8 cellular contexts compared by ENCODE assay signal in the genomic region with DNA sequence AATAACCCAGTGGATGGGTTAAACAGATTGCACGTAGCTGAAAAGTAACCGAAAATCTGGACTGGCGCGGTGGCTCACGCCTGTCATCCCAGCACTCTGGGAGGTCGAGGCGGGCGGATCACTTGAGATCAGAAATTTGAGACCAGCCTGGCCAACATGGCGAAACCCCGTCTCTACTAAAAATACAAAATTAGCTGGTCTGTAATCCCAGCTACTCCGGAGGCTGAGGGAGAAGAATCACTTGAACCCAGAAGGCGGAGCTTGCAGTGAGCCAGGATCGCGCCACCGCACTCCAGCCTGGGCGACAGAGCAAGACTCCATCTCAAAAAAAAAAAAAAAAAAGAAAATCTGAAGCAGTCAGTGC. TPM values are rescaled to one million over a fixed set of nuclear protein-coding genes. Genes with fewer than 3 reads are reported as not detected.
DNase-seq lines count a peak whose midpoint lies in the region; ATAC-seq and TF ChIP-seq lines count a peak whose summit lies in the region.
"Not testable (repeated sequence)": the region's sequence is repeated elsewhere in the genome, so short reads cannot be mapped to it uniquely, and the experiment has no call there.

No MANE protein-coding gene starts in this region.

- not testable (repeated sequence) for H3K4ac ChIP-seq in H9 (ENCODE audit: low read depth, low read length)

- not testable (repeated sequence) for H3K79me1 ChIP-seq in H9 (ENCODE audit: insufficient read depth, low read depth, low read length, poor library complexity, severe bottlenecking)

- H3K36me3 ChIP-seq in BLaER1 treated with 17β-estradiol and CSF1 and Interleukin-3, amounts not matched to agents 10 nM and 100 nM, result peaks cover 30 to 58% (median 44%) of the 10 kb centered on the region in 11 experiments
- peaks cover 36% of the 10 kb centered on the region for H3K36me3 ChIP-seq in WERI-Rb-1
- H3K36me3 ChIP-seq in breast epithelium, result not testable (repeated sequence)
- H3K36me3 ChIP-seq in heart right ventricle, result peaks cover 0 to 30% (median 2%) of the 10 kb centered on the region in 9 donors
- H3K36me3 ChIP-seq in naive thymus-derived CD4-positive, alpha-beta T cell (ENCODE audit: control insufficient read depth in 2 of 3, insufficient read depth in 3 of 3, low read length in 3 of 3), result peaks cover 0 to 28% (median 0%) of the 10 kb centered on the region in 3 experiments

- H2BK15ac ChIP-seq in H9 (ENCODE audit: low read depth, low read length), result not testable (repeated sequence)

- not testable (repeated sequence) for H2BK20ac ChIP-seq in H9 (ENCODE audit: low read depth, low read length, poor library complexity, severe bottlenecking)

- not testable (repeated sequence) for H3K27me3 ChIP-seq in BLaER1 treated with 17β-estradiol and CSF1 and Interleukin-3, amounts not matched to agents 10 nM and 100 nM; H9 (ENCODE audit: insufficient read depth, low read length); WERI-Rb-1 (ENCODE audit: insufficient read depth, low read depth, severe bottlenecking); breast epithelium; heart right ventricle; naive thymus-derived CD4-positive, alpha-beta T cell (ENCODE audit: control insufficient read depth in 2 of 2, insufficient read depth in 2 of 2, low read length in 2 of 2)

- not testable (repeated sequence) for TF ChIP-seq CTCF in H9 (conservative IDR thresholded peaks at IDR 0.05); WERI-Rb-1 (IDR thresholded peaks at IDR 0.05; ENCODE audit: low read depth, low read length); breast epithelium (IDR thresholded peaks at IDR 0.05); heart right ventricle (IDR thresholded peaks at IDR 0.05)

- H3K79me2 ChIP-seq in H9 (ENCODE audit: insufficient read depth, low read length), result not testable (repeated sequence)

- H4K5ac ChIP-seq in H9 (ENCODE audit: insufficient read length, low read depth, low read length), result not testable (repeated sequence)

- H3K4me3 Mint-ChIP-seq in H9, result peak overlapping the region; percentile 93 to 98
- H3K4me3 Mint-ChIP-seq in naive thymus-derived CD4-positive, alpha-beta T cell, result peak overlapping the region; percentile 95 to 100 (median 98)

- no CpG with 5 or more reads among the region's 16 CpGs for WGBS in H9 (ENCODE audit: extremely low coverage, insufficient read length, low lambda C conversion rate)
- WGBS in heart right ventricle, 2 donors, result 0 to 1% methylated on average over 16 of the region's 16 CpGs

- intact Hi-C loops in breast epithelium (cut with DNase I; ENCODE audit: low total_unique reads), result not testable (repeated sequence)
- intact Hi-C loops in heart right ventricle (cut with DNase I), result loop anchor here in 5 of 10 donors (5.0 to 10.0 kb wide), 5 partner anchors 62 to 211 kb away; a partner anchor contains a TSS
- intact Hi-C loops in naive thymus-derived CD4-positive, alpha-beta T cell (cut with micrococcal nuclease), result loop anchor here (1.0 to 10.0 kb wide), 7 partner anchors 27 to 363 kb away; a partner anchor contains a TSS

- CTCF ChIA-PET in naive thymus-derived CD4-positive, alpha-beta T cell (lab: Charles Lee), result interaction anchor here (0.6 to 2.9 kb wide), 9 partner anchors 27 to 1080 kb away, joined by 3 to 11 read pairs (median 3); a partner anchor contains a TSS

- peaks cover 19 to 26% of the 10 kb centered on the region in 2 experiments for H3K4me1 Mint-ChIP-seq in H9
- peaks cover 0 to 43% (median 29%) of the 10 kb centered on the region in 7 donors for H3K4me1 Mint-ChIP-seq in naive thymus-derived CD4-positive, alpha-beta T cell

- H3K36me3 Mint-ChIP-seq in H9 (ENCODE audit: insufficient read depth in 1 of 3, low read depth in 3 of 3), result peaks cover 13 to 31% (median 24%) of the 10 kb centered on the region in 3 experiments
- H3K36me3 Mint-ChIP-seq in naive thymus-derived CD4-positive, alpha-beta T cell, result not testable (repeated sequence)

- POLR2A ChIA-PET in naive thymus-derived CD4-positive, alpha-beta T cell (lab: Charles Lee), result interaction anchor here (0.8 to 3.2 kb wide), 17 partner anchors 13 to 827 kb away, joined by 3 to 27 read pairs (median 7); a partner anchor contains a TSS

- not testable (repeated sequence) for H4K8ac ChIP-seq in H9 (replicated peaks; ENCODE audit: insufficient read length, low read depth, low read length)

- H3K9me3 Mint-ChIP-seq in H9; naive thymus-derived CD4-positive, alpha-beta T cell: not testable (repeated sequence)

- not testable (repeated sequence) for DNase-seq in H9; breast epithelium (ENCODE audit: low spot score in 2 of 2)
- DNase-seq in NCI-H1092 (lab: John Stamatoyannopoulos, UW) (peak; percentile 27), WERI-Rb-1 (peak; percentile 52), heart right ventricle (peak; percentile 17 to 37)
- peak in 2 of 9 donors; percentile 15 to 47 for DNase-seq in naive thymus-derived CD4-positive, alpha-beta T cell
- DNase-seq in stimulated activated naive CD4-positive, alpha-beta T cell treated with Interleukin-2 at 50 U/mL for 16 hours (lab: John Stamatoyannopoulos, UW), result peak; percentile 27

- H3K23ac ChIP-seq in H9 (ENCODE audit: insufficient read length, low read depth, low read length), result not testable (repeated sequence)

- not testable (repeated sequence) for TF ChIP-seq POLR2A in breast epithelium (IDR thresholded peaks at IDR 0.05)

- H3K23me2 ChIP-seq in H9 (ENCODE audit: insufficient read length, low read depth, low read length, poor library complexity, severe bottlenecking), result not testable (repeated sequence)

- not testable (repeated sequence) for H3K56ac ChIP-seq in H9 (ENCODE audit: insufficient read length, low read depth, low read length)

- H3K27me3 Mint-ChIP-seq in H9 (ENCODE audit: low read depth); naive thymus-derived CD4-positive, alpha-beta T cell: not testable (repeated sequence)

- peaks cover 37 to 44% (median 41%) of the 10 kb centered on the region in 10 experiments for H3K4me1 ChIP-seq in BLaER1 treated with 17β-estradiol and CSF1 and Interleukin-3, amounts not matched to agents 10 nM and 100 nM
- H3K4me1 ChIP-seq in H9 (ENCODE audit: insufficient read depth, low read length), result not testable (repeated sequence)
- H3K4me1 ChIP-seq in breast epithelium (peaks cover 8 to 12% of the 10 kb centered on the region in 2 donors), heart right ventricle (peaks cover 17 to 45% (median 36%) of the 10 kb centered on the region in 9 donors)
- peaks cover 18 to 25% of the 10 kb centered on the region in 2 donors for H3K4me1 ChIP-seq in naive thymus-derived CD4-positive, alpha-beta T cell (ENCODE audit: control insufficient read depth in 2 of 2, insufficient read depth in 2 of 2, low read length in 2 of 2)

- peak in 7 of 8 donors; percentile 14 to 47 (median 34) for ATAC-seq in heart right ventricle
- ATAC-seq in naive thymus-derived CD4-positive, alpha-beta T cell, result peak; percentile 33

- not testable (repeated sequence) for H3T11ph ChIP-seq in H9 (ENCODE audit: low read length)

- H3K27ac ChIP-seq in BLaER1 treated with 17β-estradiol and CSF1 and Interleukin-3, amounts not matched to agents 10 nM and 100 nM, result peak overlapping the region; percentile 45 to 92 (median 84)
- H3K27ac ChIP-seq in H9 (ENCODE audit: insufficient read length, low read depth, low read length) (peak overlapping the region; percentile 2), WERI-Rb-1 (peak overlapping the region; percentile 92), breast epithelium (peak overlapping the region; percentile 88 to 95), heart right ventricle (peak overlapping the region; percentile 80 to 98 (median 94))
- H3K27ac ChIP-seq in naive thymus-derived CD4-positive, alpha-beta T cell (ENCODE audit: low read depth, low read length), result peak overlapping the region; percentile 96

- H3K27ac Mint-ChIP-seq in H9, result peak overlapping the region; percentile 98 to 100 (median 99)
- peak overlapping the region; percentile 95 to 99 (median 97) for H3K27ac Mint-ChIP-seq in naive thymus-derived CD4-positive, alpha-beta T cell

- peak overlapping the region; percentile 74 for H2BK5ac ChIP-seq in H9 (ENCODE audit: insufficient read length, low read length)

- peak overlapping the region; percentile 94 for H3K18ac ChIP-seq in H9 (ENCODE audit: insufficient read length, low read depth, low read length)

- H2BK120ac ChIP-seq in H9 (ENCODE audit: low read depth, low read length, poor library complexity, severe bottlenecking), result not testable (repeated sequence)

- peaks cover 33 to 57% (median 35%) of the 10 kb centered on the region in 11 experiments for H4K20me1 ChIP-seq in BLaER1 treated with 17β-estradiol and CSF1 and Interleukin-3, amounts not matched to agents 10 nM and 100 nM
- H4K20me1 ChIP-seq in H9 (ENCODE audit: control insufficient read depth, insufficient read depth, insufficient read length), result not testable (repeated sequence)

- H3K4me3 ChIP-seq in BLaER1 treated with 17β-estradiol and CSF1 and Interleukin-3, amounts not matched to agents 10 nM and 100 nM, result peak overlapping the region; percentile 68 to 98 (median 90)
- H3K4me3 ChIP-seq in WERI-Rb-1 (ENCODE audit: low read depth, low read length) (peak overlapping the region; percentile 83), breast epithelium (peak overlapping the region; percentile 89 to 97 (median 95)), heart right ventricle (peak overlapping the region; percentile 68 to 100 (median 90))
- H3K4me3 ChIP-seq in naive thymus-derived CD4-positive, alpha-beta T cell (ENCODE audit: low read length), result peak overlapping the region; percentile 98

- peak overlapping the region; percentile 82; the same call in 1 of the 2 replicates for H3K14ac ChIP-seq in H9 (ENCODE audit: insufficient read depth, low read length)

- not testable (repeated sequence) for H3K9me3 ChIP-seq in BLaER1 treated with 17β-estradiol and CSF1 and Interleukin-3, amounts not matched to agents 10 nM and 100 nM (replicated peaks in 1 of 11); H9 (ENCODE audit: control insufficient read depth, low read depth, low read length); WERI-Rb-1 (ENCODE audit: severe bottlenecking); breast epithelium; heart right ventricle; naive thymus-derived CD4-positive, alpha-beta T cell (ENCODE audit: control insufficient read depth in 2 of 3, low read length in 3 of 3)

- H2AK5ac ChIP-seq in H9 (ENCODE audit: insufficient read length, low read length), result not testable (repeated sequence)

- H3K4me2 ChIP-seq in BLaER1 treated with 17β-estradiol and CSF1 and Interleukin-3, amounts not matched to agents 10 nM and 100 nM, result peak overlapping the region; percentile 86 to 99 (median 91)
- peak overlapping the region; percentile 52 for H3K4me2 ChIP-seq in H9 (ENCODE audit: insufficient read depth, insufficient read length, low read length)

- H2BK12ac ChIP-seq in H9 (ENCODE audit: insufficient read length, low read depth, low read length), result not testable (repeated sequence)

- H3K9ac ChIP-seq in BLaER1 treated with 17β-estradiol and CSF1 and Interleukin-3, amounts not matched to agents 10 nM and 100 nM, result peak overlapping the region; percentile 84 to 96 (median 91)
- H3K9ac ChIP-seq in H9 (ENCODE audit: extremely low read depth, insufficient read length, low read length), result peak overlapping the region; percentile 77

- not testable (repeated sequence) for H4K91ac ChIP-seq in H9 (ENCODE audit: insufficient read length, low read depth, low read length)

- H2AFZ ChIP-seq in H9 (ENCODE audit: low read length), result not testable (repeated sequence)

RNA-seq across cellular contexts. Expression of a gene that starts 0.7 kb away (rescaled TPM):
- 49.4 and 51.3 TPM in 2 replicates for total RNA-seq in H9 (2021)
- 10 to 100 TPM; 41.1 to 82.6 (median 71.6) TPM for total RNA-seq in breast epithelium
- 10 to 100 TPM; 61.3 to 96.0 (median 71.7) TPM for total RNA-seq in heart right ventricle
- polyA plus RNA-seq in heart right ventricle, result 100 to 1,000 TPM in 1 of 2 donors, 10 to 100 TPM in 1; 31.2 to 126 TPM
- 100 to 1,000 TPM; 112 to 299 (median 272) TPM for total RNA-seq in naive thymus-derived CD4-positive, alpha-beta T cell
- polyA plus RNA-seq in naive thymus-derived CD4-positive, alpha-beta T cell, result 1 to 10 TPM; 1.7 to 3.2 TPM

RNA-seq across cellular contexts. Expression of a gene that starts 27.2 kb away (rescaled TPM):
- 200 and 206 TPM in 2 replicates for total RNA-seq in H9 (2021)
- 10 to 100 TPM; 19.2 to 44.2 (median 36.0) TPM for total RNA-seq in breast epithelium
- 10 to 100 TPM; 20.2 to 57.5 (median 32.2) TPM for total RNA-seq in heart right ventricle
- 10 to 100 TPM; 10.0 to 38.1 TPM for polyA plus RNA-seq in heart right ventricle
- total RNA-seq in naive thymus-derived CD4-positive, alpha-beta T cell, result 10 to 100 TPM; 12.6 to 67.2 (median 36.4) TPM
- 10 to 100 TPM; 13.0 to 17.5 TPM for polyA plus RNA-seq in naive thymus-derived CD4-positive, alpha-beta T cell

Comparison
In these comparisons a context has a peak if more than half of its experiments do, and no peak if none do; other contexts are left out.
1. H3K27ac ChIP-seq: peak in every context shown above with its lines; median percentile 96 in naive thymus-derived CD4-positive, alpha-beta T cell; 94 in heart right ventricle; 92 in WERI-Rb-1; 92 in breast epithelium; 84 in BLaER1 treated with 17β-estradiol and CSF1 and Interleukin-3, amounts not matched to agents 10 nM and 100 nM; 2 in H9.